8 cellular contexts compared by ENCODE assay signal in genomic region chr13:44578064-44578394, GRCh38. TPM values are rescaled to one million over a fixed set of nuclear protein-coding genes. Genes with fewer than 3 reads are reported as not detected.
A peak's percentile ranks its signal among the peaks of the same experiment; 100 is the strongest.
DNase-seq lines count a peak whose midpoint lies in the region; ATAC-seq and TF ChIP-seq lines count a peak whose summit lies in the region.

No MANE protein-coding gene starts in this region.

- peak overlapping the region; percentile 3 for H3K9ac ChIP-seq in parathyroid adenoma

- no peaks in the 10 kb centered on the region for H3K9me3 Mint-ChIP-seq in activated CD4-positive, alpha-beta T cell treated with anti-CD3 and anti-CD28 coated beads, Interleukin-2, amount 10 ng/mL, durations not matched to agents 24 days and 14 days

- peak overlapping the region; percentile 90 for H2AFZ ChIP-seq in parathyroid adenoma

- H3K79me2 ChIP-seq in parathyroid adenoma: peaks cover 9% of the 10 kb centered on the region

- H3K27ac ChIP-seq in SJSA1: peak overlapping the region; percentile 94
- H3K27ac ChIP-seq in esophagus muscularis mucosa (replicated peaks in 1 of 4): peak overlapping the region; percentile 98 to 100 (median 98)
- H3K27ac ChIP-seq in parathyroid adenoma: peak overlapping the region; percentile 85

- peak overlapping the region; percentile 93 for H3K4me3 ChIP-seq in SJSA1
- peak overlapping the region; percentile 88 to 98 (median 95) for H3K4me3 ChIP-seq in esophagus muscularis mucosa
- H3K4me3 ChIP-seq in parathyroid adenoma (ENCODE audit: low read depth, low read length): peak overlapping the region; percentile 77

- H3K36me3 ChIP-seq in SJSA1 (peaks cover 32% of the 10 kb centered on the region), esophagus muscularis mucosa (peaks cover 0 to 5% (median 0%) of the 10 kb centered on the region in 4 donors), parathyroid adenoma (ENCODE audit: control insufficient read depth, insufficient read depth, low read length) (no peaks in the 10 kb centered on the region)

- H3K27me3 ChIP-seq in SJSA1 (replicated peaks) (no peaks in the 10 kb centered on the region), esophagus muscularis mucosa (no peaks in the 10 kb centered on the region), parathyroid adenoma (ENCODE audit: control insufficient read depth, insufficient read depth, low read length) (no peaks in the 10 kb centered on the region)

- peaks cover 14% of the 10 kb centered on the region for H3K36me3 Mint-ChIP-seq in activated CD4-positive, alpha-beta T cell treated with anti-CD3 and anti-CD28 coated beads, Interleukin-2, amount 10 ng/mL, durations not matched to agents 24 days and 14 days (ENCODE audit: low read depth)

- peaks cover 24% of the 10 kb centered on the region for H3K4me1 Mint-ChIP-seq in activated CD4-positive, alpha-beta T cell treated with anti-CD3 and anti-CD28 coated beads, Interleukin-2, amount 10 ng/mL, durations not matched to agents 24 days and 14 days

- no peak for TF ChIP-seq EP300 in esophagus muscularis mucosa (IDR thresholded peaks at IDR 0.05)

- intact Hi-C loops in activated CD4-positive, alpha-beta T cell treated with anti-CD3 and anti-CD28 coated beads, Interleukin-2, amount 10 ng/mL, durations not matched to agents 24 days and 14 days (cut with micrococcal nuclease): loop anchor here (5.0 kb wide), 2 partner anchors 321 to 436 kb away; no protein-coding TSS in a partner anchor
- intact Hi-C loops in esophagus muscularis mucosa (cut with DNase I): loop anchor here (5.0 to 10.0 kb wide), 4 partner anchors 49 to 394 kb away; no protein-coding TSS in a partner anchor

- TF ChIP-seq POLR2A in esophagus muscularis mucosa (IDR thresholded peaks at IDR 0.05; ENCODE audit: low read depth): no peak

- DNase-seq in activated CD4-positive, alpha-beta T cell treated with anti-CD3 and anti-CD28 coated beads, Interleukin-2, amount 10 ng/mL, durations not matched to agents 24 days and 14 days: no peak
- DNase-seq in activated CD4-positive, alpha-beta T cell treated with anti-CD3 and anti-CD28 coated beads for 4 hours: no peak
- DNase-seq in SJSA1 (ENCODE audit: low read depth in 1 of 2, low spot score in 2 of 2) (no peak), esophagus muscularis mucosa (ENCODE audit: extremely low spot score) (no peak), inferior parietal cortex (ENCODE audit: extremely low spot score) (no peak), OCI-M2 (lab: John Stamatoyannopoulos, UW; ENCODE audit: unreplicated experiment) (no peak)

- H3K9me3 ChIP-seq in SJSA1 (replicated peaks) (no peaks in the 10 kb centered on the region), esophagus muscularis mucosa (no peaks in the 10 kb centered on the region), parathyroid adenoma (ENCODE audit: control insufficient read depth, low read length) (no peaks in the 10 kb centered on the region)

- H3K4me1 ChIP-seq in SJSA1 (replicated peaks) (peaks cover 33% of the 10 kb centered on the region), esophagus muscularis mucosa (peaks cover 30 to 38% (median 37%) of the 10 kb centered on the region in 4 donors), parathyroid adenoma (peaks cover 5% of the 10 kb centered on the region)

- ATAC-seq in HG03139 (IDR thresholded peaks at IDR 0.05; ENCODE audit: unreplicated experiment): no peak

- H3K4me2 ChIP-seq in parathyroid adenoma (ENCODE audit: low read length): peak overlapping the region; percentile 99

- TF ChIP-seq CTCF in esophagus muscularis mucosa (IDR thresholded peaks at IDR 0.05) (no peak), parathyroid adenoma (IDR thresholded peaks at IDR 0.05) (no peak)

- peak overlapping the region; percentile 25 for H3K27ac Mint-ChIP-seq in activated CD4-positive, alpha-beta T cell treated with anti-CD3 and anti-CD28 coated beads, Interleukin-2, amount 10 ng/mL, durations not matched to agents 24 days and 14 days

- 2% methylated on average over 7 of the region's 15 CpGs for WGBS in esophagus muscularis mucosa

- peaks cover 47% of the 10 kb centered on the region for H3K27me3 Mint-ChIP-seq in activated CD4-positive, alpha-beta T cell treated with anti-CD3 and anti-CD28 coated beads, Interleukin-2, amount 10 ng/mL, durations not matched to agents 24 days and 14 days

- peak overlapping the region; percentile 93 for H3K4me3 Mint-ChIP-seq in activated CD4-positive, alpha-beta T cell treated with anti-CD3 and anti-CD28 coated beads, Interleukin-2, amount 10 ng/mL, durations not matched to agents 24 days and 14 days

RNA-seq across cellular contexts. Expression of gene TSC22D1, which starts 1.9 kb away (rescaled TPM):
- total RNA-seq in activated CD4-positive, alpha-beta T cell treated with anti-CD3 and anti-CD28 coated beads, Interleukin-2, amount 10 ng/mL, durations not matched to agents 24 days and 14 days: 4.7 and 6.5 TPM in 2 replicates
- 46.2 and 54.9 TPM in 2 replicates for total RNA-seq in SJSA1 (2014; rRNA removed; shearing (Covaris generic))
- total RNA-seq in esophagus muscularis mucosa: 100 to 1,000 TPM; 199 to 263 (median 248) TPM
